ENCODE assay signal across 10 cellular contexts in genomic region chr10:71975891-71976725, GRCh38. TPM values are rescaled to one million over a fixed set of nuclear protein-coding genes. Genes with fewer than 3 reads are reported as not detected.
DNase-seq lines count a peak whose midpoint lies in the region; ATAC-seq and TF ChIP-seq lines count a peak whose summit lies in the region.
"Had no signal": no experiment of that assay in that cellular context is flagged by ENCODE, and none has a peak within 500 bp of the region (broad histone marks: within the 10 kb centered on the region; RNA-seq: fewer than 3 reads in every experiment).

No MANE protein-coding gene starts in this region.

- H3K4me3 ChIP-seq in HCT116 (replicated peaks in 1 of 2; ENCODE audit: low read depth in 1 of 2, low read length in 2 of 2) = peak overlapping the region; percentile 2 to 31
- H3K4me3 ChIP-seq in brain microvascular endothelial cell (ENCODE audit: low read depth, low read length) = no peak overlapping the region
- peak overlapping the region in 2 of 4 donors; percentile 3 to 12 for H3K4me3 ChIP-seq in stomach
- H3K4me3 ChIP-seq: GM12878 had no signal

- ATAC-seq in HCT116 = peak; percentile 83
- ATAC-seq: GM12878 had no signal

- H3K4me1 ChIP-seq in HCT116 (ENCODE audit: control insufficient read depth in 1 of 2, insufficient read depth in 2 of 2, low read length in 2 of 2) (peaks cover 36 to 48% of the 10 kb centered on the region in 2 experiments), stomach (peaks cover 89 to 100% (median 99%) of the 10 kb centered on the region in 4 donors)

- BruUV-seq in HCT116 (replicated peaks; lab: Mats Ljungman, UMichigan) = TSS peak; percentile 39

- TF ChIP-seq EP300 in stomach (IDR thresholded peaks at IDR 0.05) = no peak

- in situ Hi-C loops in brain microvascular endothelial cell (cut with HindIII; ENCODE audit: low pct_ligation_motif_present, low sequenced_read_pairs) = no loop called here

- CTCF ChIA-PET in HCT116 (lab: Charles Lee) = interaction anchor here (0.6 to 1.9 kb wide), 3 partner anchors 60 to 80 kb away, joined by 3 to 5 read pairs (median 4); no protein-coding TSS in a partner anchor

- no peaks in the 10 kb centered on the region for H4K20me1 ChIP-seq in HCT116 (ENCODE audit: insufficient read depth)

- TF ChIP-seq POLR2A in HCT116 (IDR thresholded peaks at IDR 0.05; ENCODE audit: borderline replicate concordance, extremely low read depth, insufficient read depth, insufficient read length) (no peak), stomach (IDR thresholded peaks at IDR 0.05) (no peak)

- no peaks in the 10 kb centered on the region for H3K9me3 ChIP-seq in HCT116 (ENCODE audit: control insufficient read depth in 1 of 2, insufficient read depth in 1 of 2, low read depth in 1 of 2, low read length in 2 of 2)
- no peaks in the 10 kb centered on the region for H3K9me3 ChIP-seq in stomach

- H3K4me2 ChIP-seq in HCT116 (ENCODE audit: low read length) = peak overlapping the region; percentile 73

- TF ChIP-seq RAD21 in HCT116 (IDR thresholded peaks at IDR 0.05; ENCODE audit: low read depth) = no peak; the same call in 1 of the 2 replicates

- TF ChIP-seq CTCF in HCT116 (IDR thresholded peaks at IDR 0.05 in 2 of 3, conservative IDR thresholded peaks at IDR 0.05 in 1 of 3; ENCODE audit: borderline replicate concordance in 1 of 3, insufficient read depth in 1 of 3, low read depth in 2 of 3, low read length in 2 of 3) (no peak), brain microvascular endothelial cell (IDR thresholded peaks at IDR 0.05; ENCODE audit: low read depth, low read length, missing control alignments) (no peak), stomach (IDR thresholded peaks at IDR 0.05) (no peak)

- H3K27ac ChIP-seq in HCT116 (ENCODE audit: low read depth, low read length) (peak overlapping the region; percentile 90), brain microvascular endothelial cell (peak overlapping the region; percentile 40), stomach (peak overlapping the region; percentile 42 to 89 (median 84))
- H3K27ac ChIP-seq: HL-60 had no signal

- H3K9ac ChIP-seq in HCT116 (ENCODE audit: low read length) = peak overlapping the region; percentile 50

- intact Hi-C loops in HCT116 (cut with micrococcal nuclease) (no loop called here), stomach (cut with DNase I; ENCODE audit: low total_unique reads) (no loop called here)

- DNase-seq in HCT116 (ENCODE audit: low read depth, low spot score) (peak; percentile 45), brain microvascular endothelial cell (peak; percentile 49), kidney glomerular epithelial cell (lab: John Stamatoyannopoulos, UW) (peak; percentile 39), stomach (peak; percentile 60), SKM-1 (lab: John Stamatoyannopoulos, UW; ENCODE audit: unreplicated experiment) (no peak)
- no peak for DNase-seq in activated CD8-positive, alpha-beta memory T cell treated with anti-CD3 and anti-CD28 coated beads, Interleukin-2, amount 50 U/mL, for 4 hours
- DNase-seq in activated effector memory CD4-positive, alpha-beta T cell treated with Interleukin-2 at 50 U/mL for 16 hours = no peak
- no peak for DNase-seq in activated CD8-positive, alpha-beta memory T cell treated with anti-CD3 and anti-CD28 coated beads, Interleukin-2, amount 50 U/mL, for 48 hours

- peaks cover 88% of the 10 kb centered on the region for H3K79me2 ChIP-seq in HCT116 (ENCODE audit: insufficient read depth, low read length)

- POLR2A ChIA-PET in HCT116 (lab: Charles Lee) = interaction anchor here (1.7 kb wide), 1 partner anchor 23 kb away, joined by 4 read pairs; no protein-coding TSS in a partner anchor

- H3K27me3 ChIP-seq in HCT116 (ENCODE audit: insufficient read depth, low read length) = no peaks in the 10 kb centered on the region
- H3K27me3 ChIP-seq in brain microvascular endothelial cell (replicated peaks) = no peaks in the 10 kb centered on the region
- H3K27me3 ChIP-seq in stomach = no peaks in the 10 kb centered on the region

- H3K36me3 ChIP-seq in HCT116 (ENCODE audit: control insufficient read depth in 1 of 2, insufficient read depth in 2 of 2, low read length in 2 of 2) = no peaks in the 10 kb centered on the region
- H3K36me3 ChIP-seq in brain microvascular endothelial cell (replicated peaks) = no peaks in the 10 kb centered on the region
- H3K36me3 ChIP-seq in stomach = peaks cover 0 to 5% (median 0%) of the 10 kb centered on the region in 4 donors

- RAD21 ChIA-PET in HCT116 (lab: Charles Lee; ENCODE audit: low non-redundant PET in 1 of 2, low total read pairs in 2 of 2, uncharacterized antibody in 2 of 2, unreplicated experiment in 2 of 2) = interaction anchor here in 1 of 2 experiments (0.5 kb wide), 1 partner anchor 77 kb away, joined by 3 read pairs; no protein-coding TSS in a partner anchor

- 26 to 40% (median 39%) methylated on average over 10 to 11 of the region's 11 CpGs for WGBS in stomach, 5 donors

- H3K9me2 ChIP-seq in HCT116 (ENCODE audit: insufficient read depth) = no peaks in the 10 kb centered on the region

- H2AFZ ChIP-seq in HCT116 (ENCODE audit: low read depth, low read length, poor library complexity, severe bottlenecking) = no peak overlapping the region

TF ChIP-seq in HCT116, 20 proteins besides CTCF, POLR2A, EP300 and RAD21:
- TF ChIP-seq ATF3 (IDR thresholded peaks at IDR 0.05) (no peak), SP1 (IDR thresholded peaks at IDR 0.05; ENCODE audit: low read depth) (peak; percentile 73; the same call in 1 of the 2 replicates), POLR2AphosphoS5 (IDR thresholded peaks at IDR 0.05; ENCODE audit: low read depth, low read length) (peak; percentile 71), ZFX (IDR thresholded peaks at IDR 0.05) (peak; percentile 30; the same call in 1 of the 2 replicates), EZH2 (IDR thresholded peaks at IDR 0.05) (no peak), SRF (IDR thresholded peaks at IDR 0.05; ENCODE audit: low read depth) (no peak; the same call in 1 of the 2 replicates), JUND (IDR thresholded peaks at IDR 0.05) (peak; percentile 93), EZH2phosphoT487 (IDR thresholded peaks at IDR 0.05; ENCODE audit: borderline replicate concordance) (no peak), TCF7L2 (IDR thresholded peaks at IDR 0.05; ENCODE audit: borderline replicate concordance, extremely low read depth, insufficient read depth, insufficient read length) (no peak), ZNF274 (IDR thresholded peaks at IDR 0.05; ENCODE audit: low read depth, low read length) (no peak), ZBTB33 (IDR thresholded peaks at IDR 0.05; ENCODE audit: extremely low read depth, insufficient replicate concordance, low read length) (peak; percentile 0), SIN3A (IDR thresholded peaks at IDR 0.05; ENCODE audit: low read depth) (no peak), FOSL1 (IDR thresholded peaks at IDR 0.05; ENCODE audit: low read depth) (peak; percentile 92), YY1 (IDR thresholded peaks at IDR 0.05; ENCODE audit: extremely low read depth, insufficient replicate concordance, low read depth, low read length) (peak; percentile 36), CEBPB (IDR thresholded peaks at IDR 0.05; ENCODE audit: low read depth) (no peak), CBX3 (IDR thresholded peaks at IDR 0.05; ENCODE audit: low read depth) (peak; percentile 57; the same call in 1 of the 2 replicates), ELF1 (IDR thresholded peaks at IDR 0.05; ENCODE audit: borderline replicate concordance, low read depth) (no peak)
- TF ChIP-seq, protein P1, sequence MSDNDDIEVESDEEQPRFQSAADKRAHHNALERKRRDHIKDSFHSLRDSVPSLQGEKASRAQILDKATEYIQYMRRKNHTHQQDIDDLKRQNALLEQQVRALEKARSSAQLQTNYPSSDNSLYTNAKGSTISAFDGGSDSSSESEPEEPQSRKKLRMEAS (IDR thresholded peaks at IDR 0.05) = peak; percentile 76
TF ChIP-seq in HCT116: peak in this region for 9.

RNA-seq across cellular contexts. Expression of gene CHST3, which starts 11.9 kb away (rescaled TPM):
- 10.6 TPM for total RNA-seq in HCT116 (2021; ENCODE audit: unreplicated experiment)
- 7.3 and 7.8 TPM in 2 replicates for polyA plus RNA-seq in HCT116 (2012)
- 10 to 100 TPM in 4 of 5 donors, 1 to 10 TPM in 1; 4.9 to 26.8 (median 17.0) TPM for total RNA-seq in stomach
- polyA plus RNA-seq in stomach = 1 to 10 TPM; 1.5 to 4.7 (median 3.3) TPM

Comparison
In these comparisons a context has a peak if more than half of its experiments do, and no peak if none do; other contexts are left out.
1. DNase-seq: peak in HCT116 (single experiment), brain microvascular endothelial cell (single experiment), kidney glomerular epithelial cell (single experiment) and stomach (single experiment); none in activated CD8-positive, alpha-beta memory T cell treated with anti-CD3 and anti-CD28 coated beads, Interleukin-2, amount 50 U/mL, for 4 hours (single experiment), SKM-1 (single experiment), activated effector memory CD4-positive, alpha-beta T cell treated with Interleukin-2 at 50 U/mL for 16 hours (single experiment) and activated CD8-positive, alpha-beta memory T cell treated with anti-CD3 and anti-CD28 coated beads, Interleukin-2, amount 50 U/mL, for 48 hours (single experiment).
2. H3K27ac ChIP-seq: peak in every context shown above with its lines; median percentile 90 in HCT116; 84 in stomach; 40 in brain microvascular endothelial cell.